Comparison of ENCODE assay signal across 8 cellular contexts in the genomic region with DNA sequence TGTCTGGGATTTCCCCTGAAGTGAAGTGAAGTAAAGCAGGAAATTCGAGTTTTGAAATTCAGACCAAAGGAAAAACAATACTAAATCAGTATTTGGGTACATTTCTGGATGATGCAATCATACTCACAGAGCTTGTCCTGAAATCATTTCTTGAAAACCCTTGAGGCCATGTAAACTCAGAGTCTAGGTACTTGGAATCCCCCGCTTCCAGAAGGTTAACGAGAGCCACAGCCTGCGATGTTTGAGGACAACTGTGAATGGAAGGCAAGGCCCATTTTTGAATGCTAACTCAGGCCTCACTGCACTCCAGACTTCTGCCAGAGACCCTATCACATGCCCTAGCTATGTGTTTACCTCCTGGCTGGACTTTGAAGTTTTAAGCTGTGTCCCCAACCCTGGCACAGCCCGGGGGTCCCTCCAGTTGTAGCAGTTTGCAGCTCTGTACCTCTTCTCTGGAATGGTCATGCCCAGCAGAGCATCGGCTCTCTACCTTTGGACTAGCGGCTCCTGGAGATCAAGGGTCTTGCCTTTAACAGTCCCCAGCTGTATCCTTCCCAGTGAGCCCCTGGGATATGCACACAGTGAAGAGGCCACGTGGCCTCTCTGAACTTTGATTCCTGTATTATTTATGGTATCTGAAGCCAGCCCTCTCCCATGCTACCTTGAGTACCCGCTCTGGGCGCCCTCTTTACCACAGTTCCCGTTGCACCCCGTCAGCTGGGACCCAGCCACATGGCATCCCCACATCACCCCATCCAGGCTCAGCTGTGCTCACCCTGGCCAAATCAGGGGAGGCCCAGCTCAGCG. TPM values are rescaled to one million over a fixed set of nuclear protein-coding genes. Genes with fewer than 3 reads are reported as not detected.
DNase-seq lines count a peak whose midpoint lies in the region; ATAC-seq, FAIRE-seq and TF ChIP-seq lines count a peak whose summit lies in the region.

No MANE protein-coding gene starts in this region.

- peak overlapping the region; percentile 90 for H3K27ac Mint-ChIP-seq in activated CD4-positive, alpha-beta T cell treated with anti-CD3 and anti-CD28 coated beads for 36 hours
- H3K27ac Mint-ChIP-seq in activated naive CD8-positive, alpha-beta T cell: peak overlapping the region; percentile 82

- peaks cover 2% of the 10 kb centered on the region for H3K79me2 ChIP-seq in keratinocyte (ENCODE audit: control insufficient read depth, insufficient read depth, low read length)

- H3K36me3 Mint-ChIP-seq in activated CD4-positive, alpha-beta T cell treated with anti-CD3 and anti-CD28 coated beads for 36 hours (ENCODE audit: low read depth): peaks cover 3% of the 10 kb centered on the region
- H3K36me3 Mint-ChIP-seq in activated naive CD8-positive, alpha-beta T cell: no peaks in the 10 kb centered on the region

- H4K20me1 ChIP-seq in keratinocyte (ENCODE audit: control insufficient read depth, extremely low read depth, insufficient read depth, low read length): no peaks in the 10 kb centered on the region

- in situ Hi-C loops in GM13977 (cut with MboI; ENCODE audit: low pct_unique_long_range_greater_than_20kb, low sequenced_read_pairs, unreplicated experiment): no loop called here

- H3K9me3 ChIP-seq in keratinocyte (ENCODE audit: control insufficient read depth, low read depth, low read length) (no peaks in the 10 kb centered on the region), stomach smooth muscle (ENCODE audit: control insufficient read depth in 2 of 2, low read length in 2 of 2) (no peaks in the 10 kb centered on the region)

- H3K4me2 ChIP-seq in keratinocyte (ENCODE audit: control insufficient read depth, extremely low read depth, insufficient read depth, low read depth, low read length): peak overlapping the region; percentile 88

- intact Hi-C loops in activated CD4-positive, alpha-beta T cell treated with anti-CD3 and anti-CD28 coated beads for 36 hours (cut with DNase I, micrococcal nuclease): loop anchor here (1.0 to 5.0 kb wide), 3 partner anchors 39 to 294 kb away; no protein-coding TSS in a partner anchor

- peaks cover 54% of the 10 kb centered on the region for H3K4me1 Mint-ChIP-seq in activated CD4-positive, alpha-beta T cell treated with anti-CD3 and anti-CD28 coated beads for 36 hours
- H3K4me1 Mint-ChIP-seq in activated naive CD8-positive, alpha-beta T cell (ENCODE audit: low read depth): peaks cover 45% of the 10 kb centered on the region

- H3K27me3 ChIP-seq in keratinocyte (ENCODE audit: control insufficient read depth, extremely low read depth, insufficient read depth, low read length): no peaks in the 10 kb centered on the region
- H3K27me3 ChIP-seq in stomach smooth muscle (ENCODE audit: control insufficient read depth in 1 of 2, insufficient read depth in 2 of 2, low read length in 2 of 2): no peaks in the 10 kb centered on the region

- DNase-seq in activated CD4-positive, alpha-beta T cell treated with anti-CD3 and anti-CD28 coated beads for 36 hours: peak; percentile 33
- DNase-seq in activated CD4-positive, alpha-beta T cell treated with anti-CD3 and anti-CD28 coated beads for 1 hour: no peak
- no peak for DNase-seq in keratinocyte (ENCODE audit: low read depth, low spot score)
- no peak for DNase-seq in GM13977 (ENCODE audit: low spot score)

- no peaks in the 10 kb centered on the region for H3K36me3 ChIP-seq in keratinocyte (ENCODE audit: control insufficient read depth in 2 of 2, extremely low read depth in 1 of 2, insufficient read depth in 2 of 2, low read length in 2 of 2)
- H3K36me3 ChIP-seq in stomach smooth muscle (ENCODE audit: control insufficient read depth in 2 of 2, insufficient read depth in 2 of 2, low read length in 2 of 2): no peaks in the 10 kb centered on the region

- H3K4me3 ChIP-seq in keratinocyte (ENCODE audit: control insufficient read depth in 2 of 3, extremely low read depth in 1 of 3, insufficient read depth in 2 of 3, low read depth in 1 of 3, low read length in 3 of 3): peak overlapping the region in 2 of 3 experiments; percentile 42 to 55
- H3K4me3 ChIP-seq in stomach smooth muscle (ENCODE audit: low read length in 2 of 2): peak overlapping the region in 1 of 2 donors; percentile 8

- H3K9ac ChIP-seq in keratinocyte (ENCODE audit: control insufficient read depth, extremely low read depth, insufficient read depth, low read length) (peak overlapping the region; percentile 89), stomach smooth muscle (ENCODE audit: low read length in 2 of 2) (peak overlapping the region; percentile 52 to 60)

- H3K4me3 Mint-ChIP-seq in activated CD4-positive, alpha-beta T cell treated with anti-CD3 and anti-CD28 coated beads for 36 hours: peak overlapping the region; percentile 23
- peak overlapping the region; percentile 46 for H3K4me3 Mint-ChIP-seq in activated naive CD8-positive, alpha-beta T cell

- H3K4me1 ChIP-seq in keratinocyte (ENCODE audit: control insufficient read depth, extremely low read depth, insufficient read depth, low read length): peaks cover 64% of the 10 kb centered on the region
- H3K4me1 ChIP-seq in stomach smooth muscle (ENCODE audit: control insufficient read depth, insufficient read depth, low read length): peaks cover 43% of the 10 kb centered on the region

- POLR2A ChIA-PET in activated CD4-positive, alpha-beta T cell treated with anti-CD3 and anti-CD28 coated beads for 36 hours (lab: Charles Lee): no interaction called here

- no peaks in the 10 kb centered on the region for H3K9me3 Mint-ChIP-seq in activated CD4-positive, alpha-beta T cell treated with anti-CD3 and anti-CD28 coated beads for 36 hours (ENCODE audit: low read depth)
- no peaks in the 10 kb centered on the region for H3K9me3 Mint-ChIP-seq in activated naive CD8-positive, alpha-beta T cell (ENCODE audit: low read depth)

- H2AFZ ChIP-seq in keratinocyte (ENCODE audit: control insufficient read depth, low read length): peak overlapping the region; percentile 84

- TF ChIP-seq CTCF in keratinocyte (optimal IDR thresholded peaks at IDR 0.05 in 1 of 3, IDR thresholded peaks at IDR 0.05 in 1 of 3, conservative IDR thresholded peaks at IDR 0.05 in 1 of 3; ENCODE audit: extremely low read depth in 1 of 3, insufficient read depth in 2 of 3, low read length in 3 of 3) (no peak), GM13977 (IDR thresholded peaks at IDR 0.05; ENCODE audit: extremely low read depth, insufficient read depth, missing control alignments) (no peak)

- CTCF ChIA-PET in activated CD4-positive, alpha-beta T cell treated with anti-CD3 and anti-CD28 coated beads for 36 hours (lab: Charles Lee): interaction anchor here (0.6 to 3.7 kb wide), 7 partner anchors 23 to 176 kb away, joined by 3 to 13 read pairs (median 4); no protein-coding TSS in a partner anchor

- FAIRE-seq in keratinocyte (lab: Jason Lieb, UNC): no peak

- ATAC-seq in activated CD4-positive, alpha-beta T cell treated with anti-CD3 and anti-CD28 coated beads for 36 hours: peak; percentile 45
- ATAC-seq in GM18511 (IDR thresholded peaks at IDR 0.05; ENCODE audit: unreplicated experiment) (no peak), HG03571 (IDR thresholded peaks at IDR 0.05; ENCODE audit: unreplicated experiment) (no peak)

- H3K27me3 Mint-ChIP-seq in activated CD4-positive, alpha-beta T cell treated with anti-CD3 and anti-CD28 coated beads for 36 hours: no peaks in the 10 kb centered on the region
- no peaks in the 10 kb centered on the region for H3K27me3 Mint-ChIP-seq in activated naive CD8-positive, alpha-beta T cell

- no peaks in the 10 kb centered on the region for H3K9me1 ChIP-seq in keratinocyte (ENCODE audit: control insufficient read depth, extremely low read depth, insufficient read depth, low read length)

- dilution Hi-C loops in keratinocyte (cut with MboI; ENCODE audit: extremely low pct_ligation_motif_present, low sequenced_read_pairs): no loop called here

- H3K27ac ChIP-seq in keratinocyte (ENCODE audit: control insufficient read depth, insufficient read depth, low read length) (peak overlapping the region; percentile 100), stomach smooth muscle (ENCODE audit: low read length) (peak overlapping the region; percentile 96)

RNA-seq across cellular contexts. Expression of a gene that starts 5.6 kb away (rescaled TPM):
- total RNA-seq in activated CD4-positive, alpha-beta T cell treated with anti-CD3 and anti-CD28 coated beads for 36 hours: 100 to 1,000 TPM; 777 to 914 TPM
- 1,058 to 1,956 TPM (median 1,726 TPM) in 3 replicates for polyA plus RNA-seq in keratinocyte
- 5,183 TPM for polyA plus RNA-seq in keratinocyte (2011; ENCODE audit: low read depth)
- 5,489 and 7,583 TPM in 2 replicates for polyA plus RNA-seq in keratinocyte (2011; cell fraction: cytosol; rRNA removed)
- polyA plus RNA-seq in keratinocyte (2011; cell fraction: nucleus; rRNA removed): 797 and 1,049 TPM in 2 replicates
- 2,908 and 8,623 TPM in 2 replicates for polyA plus RNA-seq in keratinocyte (2012; ENCODE audit: low replicate concordance)
- polyA minus RNA-seq in keratinocyte: 1,021 to 1,963 TPM (median 1,204 TPM) in 3 replicates
- 2,586 TPM for polyA minus RNA-seq in keratinocyte (2011; cell fraction: cytosol; rRNA and poly(A)+ RNA removed)
- polyA minus RNA-seq in keratinocyte (2011; cell fraction: nucleus; rRNA and poly(A)+ RNA removed): 293 and 451 TPM in 2 replicates

RNA-seq across cellular contexts. Expression of a gene that starts 22.8 kb away (rescaled TPM):
- under 1 TPM; 0.37 to 0.65 TPM for total RNA-seq in activated CD4-positive, alpha-beta T cell treated with anti-CD3 and anti-CD28 coated beads for 36 hours
- polyA plus RNA-seq in keratinocyte: 0.02 to 0.28 TPM (median 0.13 TPM) in 3 replicates
- polyA plus RNA-seq in keratinocyte (2011; ENCODE audit: low read depth): not detected
- polyA plus RNA-seq in keratinocyte (2011; cell fraction: cytosol; rRNA removed): 0.06 and 0.07 TPM in 2 replicates
- polyA plus RNA-seq in keratinocyte (2011; cell fraction: nucleus; rRNA removed): 0.19 and 0.23 TPM in 2 replicates
- 0.87 and 2.4 TPM in 2 replicates for polyA plus RNA-seq in keratinocyte (2012; ENCODE audit: low replicate concordance)
- polyA minus RNA-seq in keratinocyte: 0.10 TPM in 1 of 3 replicates, not detected in the others
- not detected for polyA minus RNA-seq in keratinocyte (2011; cell fraction: cytosol; rRNA and poly(A)+ RNA removed)
- 0.23 TPM in 1 of 2 replicates, not detected in the other for polyA minus RNA-seq in keratinocyte (2011; cell fraction: nucleus; rRNA and poly(A)+ RNA removed)

RNA-seq across cellular contexts. Expression of a gene that starts 55.6 kb away (rescaled TPM):
- total RNA-seq in activated CD4-positive, alpha-beta T cell treated with anti-CD3 and anti-CD28 coated beads for 36 hours: under 1 TPM in 1 of 2 experiments, not detected in 1; 0.09 TPM
- 0.31 to 0.66 TPM (median 0.32 TPM) in 3 replicates for polyA plus RNA-seq in keratinocyte
- 0.81 TPM for polyA plus RNA-seq in keratinocyte (2011; ENCODE audit: low read depth)
- 0.35 and 1.0 TPM in 2 replicates for polyA plus RNA-seq in keratinocyte (2011; cell fraction: cytosol; rRNA removed)
- polyA plus RNA-seq in keratinocyte (2011; cell fraction: nucleus; rRNA removed): 0.50 and 0.92 TPM in 2 replicates
- 0.52 and 0.79 TPM in 2 replicates for polyA plus RNA-seq in keratinocyte (2012; ENCODE audit: low replicate concordance)
- polyA minus RNA-seq in keratinocyte: 0.10 to 0.30 TPM (median 0.13 TPM) in 3 replicates
- 1.2 TPM for polyA minus RNA-seq in keratinocyte (2011; cell fraction: cytosol; rRNA and poly(A)+ RNA removed)
- polyA minus RNA-seq in keratinocyte (2011; cell fraction: nucleus; rRNA and poly(A)+ RNA removed): 0.21 and 0.70 TPM in 2 replicates
